13 cellular contexts compared by ENCODE assay signal in the genomic region with DNA sequence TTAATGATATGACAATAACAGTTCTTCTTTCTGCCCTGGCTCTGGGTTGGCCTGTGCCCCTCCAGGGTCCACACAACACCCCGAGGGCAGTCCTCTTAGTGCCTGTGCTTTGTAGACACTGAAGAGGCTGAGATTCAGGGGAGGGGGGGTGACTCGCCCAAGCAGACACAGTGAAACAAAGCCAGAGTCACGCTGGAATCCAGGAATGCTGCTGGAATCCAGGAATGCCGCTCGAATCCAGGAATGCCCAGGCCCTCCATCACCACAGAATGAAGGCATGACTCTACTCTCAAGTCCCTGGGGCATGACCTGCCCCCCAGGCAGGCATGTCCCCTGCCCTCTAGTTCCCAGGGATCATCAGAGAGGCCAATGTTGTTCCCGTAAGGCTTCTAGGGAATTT.
DNase-seq lines count a peak whose midpoint lies in the region; ATAC-seq and TF ChIP-seq lines count a peak whose summit lies in the region.
"Had no signal": no experiment of that assay in that cellular context is flagged by ENCODE, and none has a peak within 500 bp of the region (broad histone marks: within the 10 kb centered on the region; RNA-seq: fewer than 3 reads in every experiment).

No MANE protein-coding gene starts in this region.

- H3K9ac ChIP-seq in GM23248, result no peak overlapping the region
- no peak overlapping the region for H3K9ac ChIP-seq in SK-N-SH
- H3K9ac ChIP-seq in skeletal muscle satellite cell (ENCODE audit: low read depth, low read length), result peak overlapping the region; percentile 58

- no peaks in the 10 kb centered on the region for H3K9me2 ChIP-seq in GM23248 (ENCODE audit: insufficient read depth)
- H3K9me2 ChIP-seq in SK-N-SH, result no peaks in the 10 kb centered on the region

- no peak overlapping the region for H3K4me3 ChIP-seq in GM23248
- no peak overlapping the region for H3K4me3 ChIP-seq in SK-N-SH (ENCODE audit: low read depth in 2 of 2, low read length in 1 of 2)
- no peak overlapping the region for H3K4me3 ChIP-seq in skeletal muscle satellite cell (ENCODE audit: low read length)
- H3K4me3 ChIP-seq: prostate gland had no signal

- H3K27me3 ChIP-seq in GM23248 (replicated peaks; ENCODE audit: insufficient read depth), result no peaks in the 10 kb centered on the region
- no peaks in the 10 kb centered on the region for H3K27me3 ChIP-seq in SK-N-SH (ENCODE audit: insufficient read depth)
- no peaks in the 10 kb centered on the region for H3K27me3 ChIP-seq in skeletal muscle satellite cell (ENCODE audit: control insufficient read depth, insufficient read depth, low read length)

- H3F3A ChIP-seq in GM23248 (ENCODE audit: insufficient read depth) (peaks cover 65% of the 10 kb centered on the region), SK-N-SH (replicated peaks; ENCODE audit: insufficient read depth) (peaks cover 74% of the 10 kb centered on the region)

- H3K36me3 ChIP-seq in GM23248 (ENCODE audit: low read depth), result peaks cover 57% of the 10 kb centered on the region
- H3K36me3 ChIP-seq in SK-N-SH (replicated peaks in 1 of 2; ENCODE audit: control insufficient read depth in 1 of 2, insufficient read depth in 2 of 2, low read length in 1 of 2), result peaks cover 44 to 66% of the 10 kb centered on the region in 2 experiments
- H3K36me3 ChIP-seq in skeletal muscle satellite cell (ENCODE audit: insufficient read depth, low read length), result peaks cover 80% of the 10 kb centered on the region

- no peaks in the 10 kb centered on the region for H3K9me3 ChIP-seq in GM23248 (ENCODE audit: low read depth)
- no peaks in the 10 kb centered on the region for H3K9me3 ChIP-seq in SK-N-SH
- no peaks in the 10 kb centered on the region for H3K9me3 ChIP-seq in skeletal muscle satellite cell (replicated peaks; ENCODE audit: low read length)
- H3K9me3 ChIP-seq: prostate gland had no signal

- no peak overlapping the region for H2AFZ ChIP-seq in GM23248
- no peak overlapping the region for H2AFZ ChIP-seq in SK-N-SH (ENCODE audit: low read depth)

- CTCF ChIA-PET in SK-N-SH (lab: Yijun Ruan, JAX), result interaction anchor here (1.7 kb wide), 1 partner anchor 56 kb away, joined by 5 read pairs; no protein-coding TSS in a partner anchor

- no peak for TF ChIP-seq EP300 in SK-N-SH (IDR thresholded peaks at IDR 0.05; ENCODE audit: borderline replicate concordance in 1 of 2, low read depth in 1 of 2, low read length in 1 of 2)

- H3K4me2 ChIP-seq in GM23248 (ENCODE audit: unreplicated experiment), result no peak overlapping the region
- H3K4me2 ChIP-seq in SK-N-SH, result no peak overlapping the region
- H3K4me2 ChIP-seq in skeletal muscle satellite cell (ENCODE audit: low read length), result no peak overlapping the region

- POLR2A ChIA-PET in SK-N-SH (lab: Yijun Ruan, JAX), result no interaction called here

- WGBS in GM23248 (ENCODE audit: low coverage in 1 of 2, low lambda C conversion rate in 2 of 2, missing lambda C conversion rate in 2 of 2), 2 experiments, result 79 to 91% methylated on average over 6 of the region's 6 CpGs
- 67% methylated on average over 3 of the region's 6 CpGs for WGBS in SK-N-SH (ENCODE audit: low lambda C conversion rate)

- TF ChIP-seq CTCF in SK-N-SH (IDR thresholded peaks at IDR 0.05), result no peak

- in situ Hi-C loops in GM23248 (cut with MboI), result no loop called here

- H3K79me2 ChIP-seq in GM23248 (ENCODE audit: insufficient read depth) (peaks cover 71% of the 10 kb centered on the region), SK-N-SH (ENCODE audit: insufficient read depth) (peaks cover 69% of the 10 kb centered on the region)

- no peak for DNase-seq in GM23248
- DNase-seq in SK-N-SH, result no peak
- DNase-seq in glomerular visceral epithelial cell (ENCODE audit: extremely low spot score), result peak; percentile 92
- DNase-seq in NCI-H187 (lab: John Stamatoyannopoulos, UW), result no peak
- DNase-seq in activated T-cell treated with anti-CD3 and anti-CD28 coated beads, Interleukin-2, amount 50 U/mL, for 48 hours, result no peak
- DNase-seq: activated CD4-positive, alpha-beta T cell treated with anti-CD3 and anti-CD28 coated beads, Interleukin-2, amount 10 ng/mL, durations not matched to agents 7 days and 5 days; hypothalamus; NCI-H1048; NCI-H2227 treated with DMSO at 0.1 percent for 48 hours had no signal

- no peak for TF ChIP-seq RAD21 in SK-N-SH (IDR thresholded peaks at IDR 0.05; ENCODE audit: low read length)

- H3K27ac ChIP-seq in GM23248, result peak overlapping the region; percentile 91
- peak overlapping the region; percentile 30 to 63; a peak in 3 of 4 replicates for H3K27ac ChIP-seq in SK-N-SH (ENCODE audit: low read depth in 2 of 2, low read length in 1 of 2)
- H3K27ac ChIP-seq: prostate gland had no signal

- H4K20me1 ChIP-seq in GM23248 (ENCODE audit: insufficient read depth) (no peaks in the 10 kb centered on the region), SK-N-SH (ENCODE audit: insufficient read depth) (no peaks in the 10 kb centered on the region)

- peaks cover 41% of the 10 kb centered on the region for H3K4me1 ChIP-seq in GM23248 (ENCODE audit: insufficient read depth)
- H3K4me1 ChIP-seq in SK-N-SH (ENCODE audit: control insufficient read depth in 1 of 2, insufficient read depth in 2 of 2, low read depth in 1 of 2, low read length in 1 of 2), result peaks cover 15 to 32% of the 10 kb centered on the region in 2 experiments; a peak in 3 of 4 replicates
- peaks cover 71% of the 10 kb centered on the region for H3K4me1 ChIP-seq in skeletal muscle satellite cell (ENCODE audit: control insufficient read depth, insufficient read depth, low read length)

- ATAC-seq in GM18861 (IDR thresholded peaks at IDR 0.05; ENCODE audit: unreplicated experiment) (no peak), GM18868 (IDR thresholded peaks at IDR 0.05; ENCODE audit: unreplicated experiment) (no peak)

TF ChIP-seq in SK-N-SH, 30 proteins besides CTCF, POLR2A, EP300 and RAD21 (continues in another document):
- TF ChIP-seq NRF1 (IDR thresholded peaks at IDR 0.05; ENCODE audit: low read depth, low read length) (no peak), TAF1 (IDR thresholded peaks at IDR 0.05; ENCODE audit: borderline replicate concordance, low read depth, low read length) (no peak), EZH2phosphoT487 (IDR thresholded peaks at IDR 0.05; ENCODE audit: borderline replicate concordance, low read depth) (no peak), MEF2A (IDR thresholded peaks at IDR 0.05; ENCODE audit: borderline replicate concordance, low read depth) (no peak), RFX5 (IDR thresholded peaks at IDR 0.05; ENCODE audit: low read length) (no peak), ELF1 (IDR thresholded peaks at IDR 0.05) (no peak), USF2 (IDR thresholded peaks at IDR 0.05; ENCODE audit: borderline replicate concordance, low read depth, low read length) (no peak), CHD2 (IDR thresholded peaks at IDR 0.05; ENCODE audit: low read length, partially characterized antibody) (no peak), FOSL2 (IDR thresholded peaks at IDR 0.05; ENCODE audit: borderline replicate concordance, low read depth) (no peak), FOXM1 (IDR thresholded peaks at IDR 0.05; ENCODE audit: low read depth) (no peak), JUND (IDR thresholded peaks at IDR 0.05) (no peak)
- TF ChIP-seq, protein P1, sequence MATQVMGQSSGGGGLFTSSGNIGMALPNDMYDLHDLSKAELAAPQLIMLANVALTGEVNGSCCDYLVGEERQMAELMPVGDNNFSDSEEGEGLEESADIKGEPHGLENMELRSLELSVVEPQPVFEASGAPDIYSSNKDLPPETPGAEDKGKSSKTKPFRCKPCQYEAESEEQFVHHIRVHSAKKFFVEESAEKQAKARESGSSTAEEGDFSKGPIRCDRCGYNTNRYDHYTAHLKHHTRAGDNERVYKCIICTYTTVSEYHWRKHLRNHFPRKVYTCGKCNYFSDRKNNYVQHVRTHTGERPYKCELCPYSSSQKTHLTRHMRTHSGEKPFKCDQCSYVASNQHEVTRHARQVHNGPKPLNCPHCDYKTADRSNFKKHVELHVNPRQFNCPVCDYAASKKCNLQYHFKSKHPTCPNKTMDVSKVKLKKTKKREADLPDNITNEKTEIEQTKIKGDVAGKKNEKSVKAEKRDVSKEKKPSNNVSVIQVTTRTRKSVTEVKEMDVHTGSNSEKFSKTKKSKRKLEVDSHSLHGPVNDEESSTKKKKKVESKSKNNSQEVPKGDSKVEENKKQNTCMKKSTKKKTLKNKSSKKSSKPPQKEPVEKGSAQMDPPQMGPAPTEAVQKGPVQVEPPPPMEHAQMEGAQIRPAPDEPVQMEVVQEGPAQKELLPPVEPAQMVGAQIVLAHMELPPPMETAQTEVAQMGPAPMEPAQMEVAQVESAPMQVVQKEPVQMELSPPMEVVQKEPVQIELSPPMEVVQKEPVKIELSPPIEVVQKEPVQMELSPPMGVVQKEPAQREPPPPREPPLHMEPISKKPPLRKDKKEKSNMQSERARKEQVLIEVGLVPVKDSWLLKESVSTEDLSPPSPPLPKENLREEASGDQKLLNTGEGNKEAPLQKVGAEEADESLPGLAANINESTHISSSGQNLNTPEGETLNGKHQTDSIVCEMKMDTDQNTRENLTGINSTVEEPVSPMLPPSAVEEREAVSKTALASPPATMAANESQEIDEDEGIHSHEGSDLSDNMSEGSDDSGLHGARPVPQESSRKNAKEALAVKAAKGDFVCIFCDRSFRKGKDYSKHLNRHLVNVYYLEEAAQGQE (IDR thresholded peaks at IDR 0.05; ENCODE audit: low read depth, low read length), result no peak
- TF ChIP-seq, protein P2, sequence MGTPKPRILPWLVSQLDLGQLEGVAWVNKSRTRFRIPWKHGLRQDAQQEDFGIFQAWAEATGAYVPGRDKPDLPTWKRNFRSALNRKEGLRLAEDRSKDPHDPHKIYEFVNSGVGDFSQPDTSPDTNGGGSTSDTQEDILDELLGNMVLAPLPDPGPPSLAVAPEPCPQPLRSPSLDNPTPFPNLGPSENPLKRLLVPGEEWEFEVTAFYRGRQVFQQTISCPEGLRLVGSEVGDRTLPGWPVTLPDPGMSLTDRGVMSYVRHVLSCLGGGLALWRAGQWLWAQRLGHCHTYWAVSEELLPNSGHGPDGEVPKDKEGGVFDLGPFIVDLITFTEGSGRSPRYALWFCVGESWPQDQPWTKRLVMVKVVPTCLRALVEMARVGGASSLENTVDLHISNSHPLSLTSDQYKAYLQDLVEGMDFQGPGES (IDR thresholded peaks at IDR 0.05; ENCODE audit: low read depth, low read length), result no peak
